Comparison of ENCODE assay signal across 1 cellular context in genomic region chr19:6925801-6926751, GRCh38.
TF ChIP-seq lines count a peak whose summit lies in the region.

No MANE protein-coding gene starts in this region.

TF ChIP-seq in GM12878, 131 proteins besides CTCF, POLR2A, EP300 and RAD21:
- TF ChIP-seq MLLT1 (IDR thresholded peaks at IDR 0.05) (peak; percentile 82), IKZF2 (IDR thresholded peaks at IDR 0.05) (peak; percentile 73 to 86), RUNX3 (IDR thresholded peaks at IDR 0.05; ENCODE audit: low read length) (peak; percentile 61), GABPA (IDR thresholded peaks at IDR 0.05; ENCODE audit: low read depth) (no peak), SMAD5 (IDR thresholded peaks at IDR 0.05; ENCODE audit: low read depth) (no peak), LARP7 (IDR thresholded peaks at IDR 0.05) (no peak), IKZF1 (conservative IDR thresholded peaks at IDR 0.05) (peak; percentile 76), KAT2A (conservative IDR thresholded peaks at IDR 0.05; ENCODE audit: control insufficient read depth, low read depth, low read length) (no peak), POLR2AphosphoS5 (IDR thresholded peaks at IDR 0.05; ENCODE audit: low read length) (0 out of 2 replicates have a peak, but pooled peaks have one; percentile 50), NRF1 (conservative IDR thresholded peaks at IDR 0.05; ENCODE audit: low read depth, low read length) (peak; percentile 39), RBBP5 (conservative IDR thresholded peaks at IDR 0.05) (no peak), IRF4 (IDR thresholded peaks at IDR 0.05; ENCODE audit: low read depth, low read length) (no peak; the same call in 1 of the 2 replicates), CBX3 (IDR thresholded peaks at IDR 0.05; ENCODE audit: borderline replicate concordance, low read depth) (no peak), ZNF384 (IDR thresholded peaks at IDR 0.05; ENCODE audit: borderline replicate concordance, low read depth, low read length) (no peak), PRDM15 (CRISPR knock-in tag; IDR thresholded peaks at IDR 0.05) (no peak), PAX5 (IDR thresholded peaks at IDR 0.05; ENCODE audit: borderline replicate concordance, low read depth, low read length) (no peak), RELA (IDR thresholded peaks at IDR 0.05; ENCODE audit: borderline replicate concordance, partially characterized antibody) (peak; percentile 81), IRF3 (IDR thresholded peaks at IDR 0.05) (no peak), NKRF (conservative IDR thresholded peaks at IDR 0.05) (peak; percentile 44; the same call in 1 of the 2 replicates), ZNF24 (IDR thresholded peaks at IDR 0.05) (0 out of 2 replicates have a peak, but pooled peaks have one; percentile 56), BHLHE40 (IDR thresholded peaks at IDR 0.05; ENCODE audit: borderline replicate concordance in 1 of 2, low read depth in 2 of 2, low read length in 1 of 2) (peak in 1 of 2 experiments; percentile 14; a peak in 1 of 4 replicates), SUPT20H (IDR thresholded peaks at IDR 0.05; ENCODE audit: borderline replicate concordance, control insufficient read depth, low read depth, low read length) (no peak), ZZZ3 (IDR thresholded peaks at IDR 0.05; ENCODE audit: control insufficient read depth, insufficient read length, low read depth) (no peak), SMARCA5 (IDR thresholded peaks at IDR 0.05) (no peak), TCF12 (IDR thresholded peaks at IDR 0.05; ENCODE audit: low read depth, low read length) (0 out of 2 replicates have a peak, but pooled peaks have one; percentile 13), YY1 (IDR thresholded peaks at IDR 0.05; ENCODE audit: low read depth, low read length) (peak; percentile 69), TCF3 (IDR thresholded peaks at IDR 0.05; ENCODE audit: borderline replicate concordance, insufficient read depth, low read depth, low read length) (no peak), FOXK2 (IDR thresholded peaks at IDR 0.05) (no peak), NR2C2 (IDR thresholded peaks at IDR 0.05; ENCODE audit: borderline replicate concordance, control insufficient read depth, insufficient read length, low read depth) (no peak), HDAC6 (IDR thresholded peaks at IDR 0.05; ENCODE audit: unreplicated experiment) (no peak), CREB1 (IDR thresholded peaks at IDR 0.05; ENCODE audit: low read depth) (no peak), TBL1XR1 (IDR thresholded peaks at IDR 0.05; ENCODE audit: low read depth, low read length) (no peak), RB1 (IDR thresholded peaks at IDR 0.05; ENCODE audit: borderline replicate concordance) (no peak)
- TF ChIP-seq, protein P1, sequence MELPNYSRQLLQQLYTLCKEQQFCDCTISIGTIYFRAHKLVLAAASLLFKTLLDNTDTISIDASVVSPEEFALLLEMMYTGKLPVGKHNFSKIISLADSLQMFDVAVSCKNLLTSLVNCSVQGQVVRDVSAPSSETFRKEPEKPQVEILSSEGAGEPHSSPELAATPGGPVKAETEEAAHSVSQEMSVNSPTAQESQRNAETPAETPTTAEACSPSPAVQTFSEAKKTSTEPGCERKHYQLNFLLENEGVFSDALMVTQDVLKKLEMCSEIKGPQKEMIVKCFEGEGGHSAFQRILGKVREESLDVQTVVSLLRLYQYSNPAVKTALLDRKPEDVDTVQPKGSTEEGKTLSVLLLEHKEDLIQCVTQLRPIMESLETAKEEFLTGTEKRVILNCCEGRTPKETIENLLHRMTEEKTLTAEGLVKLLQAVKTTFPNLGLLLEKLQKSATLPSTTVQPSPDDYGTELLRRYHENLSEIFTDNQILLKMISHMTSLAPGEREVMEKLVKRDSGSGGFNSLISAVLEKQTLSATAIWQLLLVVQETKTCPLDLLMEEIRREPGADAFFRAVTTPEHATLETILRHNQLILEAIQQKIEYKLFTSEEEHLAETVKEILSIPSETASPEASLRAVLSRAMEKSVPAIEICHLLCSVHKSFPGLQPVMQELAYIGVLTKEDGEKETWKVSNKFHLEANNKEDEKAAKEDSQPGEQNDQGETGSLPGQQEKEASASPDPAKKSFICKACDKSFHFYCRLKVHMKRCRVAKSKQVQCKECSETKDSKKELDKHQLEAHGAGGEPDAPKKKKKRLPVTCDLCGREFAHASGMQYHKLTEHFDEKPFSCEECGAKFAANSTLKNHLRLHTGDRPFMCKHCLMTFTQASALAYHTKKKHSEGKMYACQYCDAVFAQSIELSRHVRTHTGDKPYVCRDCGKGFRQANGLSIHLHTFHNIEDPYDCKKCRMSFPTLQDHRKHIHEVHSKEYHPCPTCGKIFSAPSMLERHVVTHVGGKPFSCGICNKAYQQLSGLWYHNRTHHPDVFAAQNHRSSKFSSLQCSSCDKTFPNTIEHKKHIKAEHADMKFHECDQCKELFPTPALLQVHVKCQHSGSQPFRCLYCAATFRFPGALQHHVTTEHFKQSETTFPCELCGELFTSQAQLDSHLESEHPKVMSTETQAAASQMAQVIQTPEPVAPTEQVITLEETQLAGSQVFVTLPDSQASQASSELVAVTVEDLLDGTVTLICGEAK (IDR thresholded peaks at IDR 0.05; ENCODE audit: borderline replicate concordance): peak; percentile 84
- TF ChIP-seq, protein P2, sequence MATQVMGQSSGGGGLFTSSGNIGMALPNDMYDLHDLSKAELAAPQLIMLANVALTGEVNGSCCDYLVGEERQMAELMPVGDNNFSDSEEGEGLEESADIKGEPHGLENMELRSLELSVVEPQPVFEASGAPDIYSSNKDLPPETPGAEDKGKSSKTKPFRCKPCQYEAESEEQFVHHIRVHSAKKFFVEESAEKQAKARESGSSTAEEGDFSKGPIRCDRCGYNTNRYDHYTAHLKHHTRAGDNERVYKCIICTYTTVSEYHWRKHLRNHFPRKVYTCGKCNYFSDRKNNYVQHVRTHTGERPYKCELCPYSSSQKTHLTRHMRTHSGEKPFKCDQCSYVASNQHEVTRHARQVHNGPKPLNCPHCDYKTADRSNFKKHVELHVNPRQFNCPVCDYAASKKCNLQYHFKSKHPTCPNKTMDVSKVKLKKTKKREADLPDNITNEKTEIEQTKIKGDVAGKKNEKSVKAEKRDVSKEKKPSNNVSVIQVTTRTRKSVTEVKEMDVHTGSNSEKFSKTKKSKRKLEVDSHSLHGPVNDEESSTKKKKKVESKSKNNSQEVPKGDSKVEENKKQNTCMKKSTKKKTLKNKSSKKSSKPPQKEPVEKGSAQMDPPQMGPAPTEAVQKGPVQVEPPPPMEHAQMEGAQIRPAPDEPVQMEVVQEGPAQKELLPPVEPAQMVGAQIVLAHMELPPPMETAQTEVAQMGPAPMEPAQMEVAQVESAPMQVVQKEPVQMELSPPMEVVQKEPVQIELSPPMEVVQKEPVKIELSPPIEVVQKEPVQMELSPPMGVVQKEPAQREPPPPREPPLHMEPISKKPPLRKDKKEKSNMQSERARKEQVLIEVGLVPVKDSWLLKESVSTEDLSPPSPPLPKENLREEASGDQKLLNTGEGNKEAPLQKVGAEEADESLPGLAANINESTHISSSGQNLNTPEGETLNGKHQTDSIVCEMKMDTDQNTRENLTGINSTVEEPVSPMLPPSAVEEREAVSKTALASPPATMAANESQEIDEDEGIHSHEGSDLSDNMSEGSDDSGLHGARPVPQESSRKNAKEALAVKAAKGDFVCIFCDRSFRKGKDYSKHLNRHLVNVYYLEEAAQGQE (IDR thresholded peaks at IDR 0.05; ENCODE audit: low read depth, low read length): no peak
- TF ChIP-seq, protein P3, sequence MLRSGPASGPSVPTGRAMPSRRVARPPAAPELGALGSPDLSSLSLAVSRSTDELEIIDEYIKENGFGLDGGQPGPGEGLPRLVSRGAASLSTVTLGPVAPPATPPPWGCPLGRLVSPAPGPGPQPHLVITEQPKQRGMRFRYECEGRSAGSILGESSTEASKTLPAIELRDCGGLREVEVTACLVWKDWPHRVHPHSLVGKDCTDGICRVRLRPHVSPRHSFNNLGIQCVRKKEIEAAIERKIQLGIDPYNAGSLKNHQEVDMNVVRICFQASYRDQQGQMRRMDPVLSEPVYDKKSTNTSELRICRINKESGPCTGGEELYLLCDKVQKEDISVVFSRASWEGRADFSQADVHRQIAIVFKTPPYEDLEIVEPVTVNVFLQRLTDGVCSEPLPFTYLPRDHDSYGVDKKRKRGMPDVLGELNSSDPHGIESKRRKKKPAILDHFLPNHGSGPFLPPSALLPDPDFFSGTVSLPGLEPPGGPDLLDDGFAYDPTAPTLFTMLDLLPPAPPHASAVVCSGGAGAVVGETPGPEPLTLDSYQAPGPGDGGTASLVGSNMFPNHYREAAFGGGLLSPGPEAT (IDR thresholded peaks at IDR 0.05; ENCODE audit: low read depth): peak; percentile 81
